Comparison of ENCODE assay signal across 1 cellular context in the genomic region with DNA sequence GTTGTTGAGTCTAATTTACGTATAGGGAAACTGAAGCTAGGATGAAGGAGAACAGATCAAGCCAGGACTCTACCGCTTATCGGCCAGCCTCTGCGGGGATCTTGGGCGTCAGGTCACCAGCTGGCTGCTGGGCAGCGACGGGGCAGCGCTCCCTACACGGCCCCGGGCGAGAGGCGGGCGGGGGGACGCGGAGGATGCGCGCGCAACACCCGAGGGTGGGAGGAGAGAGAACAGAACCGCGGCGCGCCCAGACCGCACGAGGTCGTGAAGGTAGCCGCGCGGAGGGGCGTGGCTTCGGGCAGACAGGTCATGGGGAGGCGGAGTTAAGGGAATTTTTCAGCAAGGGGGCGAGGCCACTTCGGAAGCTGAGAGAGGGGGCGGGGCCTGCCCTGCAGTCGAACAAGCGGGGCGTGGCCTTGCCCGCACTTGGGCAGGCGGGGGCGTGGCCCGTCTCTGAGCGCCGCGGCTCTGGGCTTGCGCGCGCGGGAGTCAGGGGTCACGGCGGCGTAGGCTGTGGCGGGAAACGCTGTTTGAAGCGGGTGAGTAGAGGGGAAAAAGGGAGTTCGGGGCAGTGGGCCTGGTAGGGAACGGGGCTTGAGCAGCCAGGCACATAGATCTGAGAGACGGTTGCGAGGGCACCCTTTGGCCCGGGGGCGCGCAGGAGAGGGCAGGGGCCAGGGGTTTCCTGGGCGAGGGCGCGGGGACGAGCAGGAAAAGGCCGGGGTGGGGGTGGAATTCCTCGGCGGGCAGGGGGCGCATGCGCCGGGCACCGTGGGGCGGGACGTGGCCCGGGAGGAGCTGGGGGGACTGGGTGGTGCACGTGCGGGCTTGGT.
TF ChIP-seq lines count a peak whose summit lies in the region.

A gene (plus strand): TSS at position 496 of the 833 bp plus-strand sequence. CDS start 14,505 bp downstream, outside the sequence.

TF ChIP-seq in K562, 482 proteins besides CTCF, POLR2A, EP300 and RAD21 (continued from another document and continues in another):
- TF ChIP-seq, protein P1, sequence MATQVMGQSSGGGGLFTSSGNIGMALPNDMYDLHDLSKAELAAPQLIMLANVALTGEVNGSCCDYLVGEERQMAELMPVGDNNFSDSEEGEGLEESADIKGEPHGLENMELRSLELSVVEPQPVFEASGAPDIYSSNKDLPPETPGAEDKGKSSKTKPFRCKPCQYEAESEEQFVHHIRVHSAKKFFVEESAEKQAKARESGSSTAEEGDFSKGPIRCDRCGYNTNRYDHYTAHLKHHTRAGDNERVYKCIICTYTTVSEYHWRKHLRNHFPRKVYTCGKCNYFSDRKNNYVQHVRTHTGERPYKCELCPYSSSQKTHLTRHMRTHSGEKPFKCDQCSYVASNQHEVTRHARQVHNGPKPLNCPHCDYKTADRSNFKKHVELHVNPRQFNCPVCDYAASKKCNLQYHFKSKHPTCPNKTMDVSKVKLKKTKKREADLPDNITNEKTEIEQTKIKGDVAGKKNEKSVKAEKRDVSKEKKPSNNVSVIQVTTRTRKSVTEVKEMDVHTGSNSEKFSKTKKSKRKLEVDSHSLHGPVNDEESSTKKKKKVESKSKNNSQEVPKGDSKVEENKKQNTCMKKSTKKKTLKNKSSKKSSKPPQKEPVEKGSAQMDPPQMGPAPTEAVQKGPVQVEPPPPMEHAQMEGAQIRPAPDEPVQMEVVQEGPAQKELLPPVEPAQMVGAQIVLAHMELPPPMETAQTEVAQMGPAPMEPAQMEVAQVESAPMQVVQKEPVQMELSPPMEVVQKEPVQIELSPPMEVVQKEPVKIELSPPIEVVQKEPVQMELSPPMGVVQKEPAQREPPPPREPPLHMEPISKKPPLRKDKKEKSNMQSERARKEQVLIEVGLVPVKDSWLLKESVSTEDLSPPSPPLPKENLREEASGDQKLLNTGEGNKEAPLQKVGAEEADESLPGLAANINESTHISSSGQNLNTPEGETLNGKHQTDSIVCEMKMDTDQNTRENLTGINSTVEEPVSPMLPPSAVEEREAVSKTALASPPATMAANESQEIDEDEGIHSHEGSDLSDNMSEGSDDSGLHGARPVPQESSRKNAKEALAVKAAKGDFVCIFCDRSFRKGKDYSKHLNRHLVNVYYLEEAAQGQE (CRISPR knock-in tag; IDR thresholded peaks at IDR 0.05; ENCODE audit: low read depth): peak; percentile 85
- TF ChIP-seq, protein P2, sequence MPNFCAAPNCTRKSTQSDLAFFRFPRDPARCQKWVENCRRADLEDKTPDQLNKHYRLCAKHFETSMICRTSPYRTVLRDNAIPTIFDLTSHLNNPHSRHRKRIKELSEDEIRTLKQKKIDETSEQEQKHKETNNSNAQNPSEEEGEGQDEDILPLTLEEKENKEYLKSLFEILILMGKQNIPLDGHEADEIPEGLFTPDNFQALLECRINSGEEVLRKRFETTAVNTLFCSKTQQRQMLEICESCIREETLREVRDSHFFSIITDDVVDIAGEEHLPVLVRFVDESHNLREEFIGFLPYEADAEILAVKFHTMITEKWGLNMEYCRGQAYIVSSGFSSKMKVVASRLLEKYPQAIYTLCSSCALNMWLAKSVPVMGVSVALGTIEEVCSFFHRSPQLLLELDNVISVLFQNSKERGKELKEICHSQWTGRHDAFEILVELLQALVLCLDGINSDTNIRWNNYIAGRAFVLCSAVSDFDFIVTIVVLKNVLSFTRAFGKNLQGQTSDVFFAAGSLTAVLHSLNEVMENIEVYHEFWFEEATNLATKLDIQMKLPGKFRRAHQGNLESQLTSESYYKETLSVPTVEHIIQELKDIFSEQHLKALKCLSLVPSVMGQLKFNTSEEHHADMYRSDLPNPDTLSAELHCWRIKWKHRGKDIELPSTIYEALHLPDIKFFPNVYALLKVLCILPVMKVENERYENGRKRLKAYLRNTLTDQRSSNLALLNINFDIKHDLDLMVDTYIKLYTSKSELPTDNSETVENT (CRISPR knock-in tag; IDR thresholded peaks at IDR 0.05): peak; percentile 63
- TF ChIP-seq, protein P3, sequence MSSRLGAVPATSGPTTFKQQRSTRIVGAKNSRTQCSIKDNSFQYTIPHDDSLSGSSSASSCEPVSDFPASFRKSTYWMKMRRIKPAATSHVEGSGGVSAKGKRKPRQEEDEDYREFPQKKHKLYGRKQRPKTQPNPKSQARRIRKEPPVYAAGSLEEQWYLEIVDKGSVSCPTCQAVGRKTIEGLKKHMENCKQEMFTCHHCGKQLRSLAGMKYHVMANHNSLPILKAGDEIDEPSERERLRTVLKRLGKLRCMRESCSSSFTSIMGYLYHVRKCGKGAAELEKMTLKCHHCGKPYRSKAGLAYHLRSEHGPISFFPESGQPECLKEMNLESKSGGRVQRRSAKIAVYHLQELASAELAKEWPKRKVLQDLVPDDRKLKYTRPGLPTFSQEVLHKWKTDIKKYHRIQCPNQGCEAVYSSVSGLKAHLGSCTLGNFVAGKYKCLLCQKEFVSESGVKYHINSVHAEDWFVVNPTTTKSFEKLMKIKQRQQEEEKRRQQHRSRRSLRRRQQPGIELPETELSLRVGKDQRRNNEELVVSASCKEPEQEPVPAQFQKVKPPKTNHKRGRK (tag; IDR thresholded peaks at IDR 0.05): no peak
- TF ChIP-seq, protein P4, sequence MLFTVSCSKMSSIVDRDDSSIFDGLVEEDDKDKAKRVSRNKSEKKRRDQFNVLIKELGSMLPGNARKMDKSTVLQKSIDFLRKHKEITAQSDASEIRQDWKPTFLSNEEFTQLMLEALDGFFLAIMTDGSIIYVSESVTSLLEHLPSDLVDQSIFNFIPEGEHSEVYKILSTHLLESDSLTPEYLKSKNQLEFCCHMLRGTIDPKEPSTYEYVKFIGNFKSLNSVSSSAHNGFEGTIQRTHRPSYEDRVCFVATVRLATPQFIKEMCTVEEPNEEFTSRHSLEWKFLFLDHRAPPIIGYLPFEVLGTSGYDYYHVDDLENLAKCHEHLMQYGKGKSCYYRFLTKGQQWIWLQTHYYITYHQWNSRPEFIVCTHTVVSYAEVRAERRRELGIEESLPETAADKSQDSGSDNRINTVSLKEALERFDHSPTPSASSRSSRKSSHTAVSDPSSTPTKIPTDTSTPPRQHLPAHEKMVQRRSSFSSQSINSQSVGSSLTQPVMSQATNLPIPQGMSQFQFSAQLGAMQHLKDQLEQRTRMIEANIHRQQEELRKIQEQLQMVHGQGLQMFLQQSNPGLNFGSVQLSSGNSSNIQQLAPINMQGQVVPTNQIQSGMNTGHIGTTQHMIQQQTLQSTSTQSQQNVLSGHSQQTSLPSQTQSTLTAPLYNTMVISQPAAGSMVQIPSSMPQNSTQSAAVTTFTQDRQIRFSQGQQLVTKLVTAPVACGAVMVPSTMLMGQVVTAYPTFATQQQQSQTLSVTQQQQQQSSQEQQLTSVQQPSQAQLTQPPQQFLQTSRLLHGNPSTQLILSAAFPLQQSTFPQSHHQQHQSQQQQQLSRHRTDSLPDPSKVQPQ (CRISPR knock-in tag; IDR thresholded peaks at IDR 0.05; ENCODE audit: borderline replicate concordance): no peak
- no peak for TF ChIP-seq ZNF644 (tag; IDR thresholded peaks at IDR 0.05; ENCODE audit: low read depth)
- no peak for TF ChIP-seq TAF7 (tag; IDR thresholded peaks at IDR 0.05)
- TF ChIP-seq MEF2A (IDR thresholded peaks at IDR 0.05; ENCODE audit: control insufficient read depth, low read depth, low read length): no peak
- no peak for TF ChIP-seq POU5F1 (IDR thresholded peaks at IDR 0.05; ENCODE audit: borderline replicate concordance, low read depth, low read length, partially characterized antibody)
- peak; percentile 61; the same call in 1 of the 2 replicates for TF ChIP-seq ESRRA (IDR thresholded peaks at IDR 0.05; ENCODE audit: borderline replicate concordance, low read depth)
- TF ChIP-seq, protein P5, sequence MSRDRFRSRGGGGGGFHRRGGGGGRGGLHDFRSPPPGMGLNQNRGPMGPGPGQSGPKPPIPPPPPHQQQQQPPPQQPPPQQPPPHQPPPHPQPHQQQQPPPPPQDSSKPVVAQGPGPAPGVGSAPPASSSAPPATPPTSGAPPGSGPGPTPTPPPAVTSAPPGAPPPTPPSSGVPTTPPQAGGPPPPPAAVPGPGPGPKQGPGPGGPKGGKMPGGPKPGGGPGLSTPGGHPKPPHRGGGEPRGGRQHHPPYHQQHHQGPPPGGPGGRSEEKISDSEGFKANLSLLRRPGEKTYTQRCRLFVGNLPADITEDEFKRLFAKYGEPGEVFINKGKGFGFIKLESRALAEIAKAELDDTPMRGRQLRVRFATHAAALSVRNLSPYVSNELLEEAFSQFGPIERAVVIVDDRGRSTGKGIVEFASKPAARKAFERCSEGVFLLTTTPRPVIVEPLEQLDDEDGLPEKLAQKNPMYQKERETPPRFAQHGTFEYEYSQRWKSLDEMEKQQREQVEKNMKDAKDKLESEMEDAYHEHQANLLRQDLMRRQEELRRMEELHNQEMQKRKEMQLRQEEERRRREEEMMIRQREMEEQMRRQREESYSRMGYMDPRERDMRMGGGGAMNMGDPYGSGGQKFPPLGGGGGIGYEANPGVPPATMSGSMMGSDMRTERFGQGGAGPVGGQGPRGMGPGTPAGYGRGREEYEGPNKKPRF (IDR thresholded peaks at IDR 0.05; ENCODE audit: low read depth, low read length): no peak
- no peak for TF ChIP-seq GTF2E2 (tag; IDR thresholded peaks at IDR 0.05)
- TF ChIP-seq JUND (IDR thresholded peaks at IDR 0.05; ENCODE audit: borderline replicate concordance, low read depth, low read length): no peak; the same call in 1 of the 2 replicates
- no peak for TF ChIP-seq JUND (tag; IDR thresholded peaks at IDR 0.05; ENCODE audit: borderline replicate concordance, low read depth, low read length)
- TF ChIP-seq DACH1 (IDR thresholded peaks at IDR 0.05; ENCODE audit: partially characterized antibody): no peak
- peak; percentile 31; the same call in 1 of the 2 replicates for TF ChIP-seq TCF7 (IDR thresholded peaks at IDR 0.05; ENCODE audit: borderline replicate concordance)
- peak; percentile 28; the same call in 1 of the 2 replicates for TF ChIP-seq ZBTB1 (CRISPR knock-in tag; IDR thresholded peaks at IDR 0.05; ENCODE audit: borderline replicate concordance, low read depth)
- peak; percentile 81 for TF ChIP-seq FIP1L1 (IDR thresholded peaks at IDR 0.05; ENCODE audit: low read depth, low read length, poor library complexity, severe bottlenecking)
- TF ChIP-seq ZNF133 (CRISPR knock-in tag; IDR thresholded peaks at IDR 0.05): no peak
- no peak for TF ChIP-seq GTF2F1 (IDR thresholded peaks at IDR 0.05; ENCODE audit: low read depth, low read length)
- no peak for TF ChIP-seq NFXL1 (CRISPR knock-in tag; IDR thresholded peaks at IDR 0.05)
- no peak for TF ChIP-seq PRPF4 (IDR thresholded peaks at IDR 0.05; ENCODE audit: insufficient read depth, low read depth, low read length, poor library complexity, severe bottlenecking)
- TF ChIP-seq ZNF766 (CRISPR knock-in tag; conservative IDR thresholded peaks at IDR 0.05): no peak
- TF ChIP-seq, protein P6, sequence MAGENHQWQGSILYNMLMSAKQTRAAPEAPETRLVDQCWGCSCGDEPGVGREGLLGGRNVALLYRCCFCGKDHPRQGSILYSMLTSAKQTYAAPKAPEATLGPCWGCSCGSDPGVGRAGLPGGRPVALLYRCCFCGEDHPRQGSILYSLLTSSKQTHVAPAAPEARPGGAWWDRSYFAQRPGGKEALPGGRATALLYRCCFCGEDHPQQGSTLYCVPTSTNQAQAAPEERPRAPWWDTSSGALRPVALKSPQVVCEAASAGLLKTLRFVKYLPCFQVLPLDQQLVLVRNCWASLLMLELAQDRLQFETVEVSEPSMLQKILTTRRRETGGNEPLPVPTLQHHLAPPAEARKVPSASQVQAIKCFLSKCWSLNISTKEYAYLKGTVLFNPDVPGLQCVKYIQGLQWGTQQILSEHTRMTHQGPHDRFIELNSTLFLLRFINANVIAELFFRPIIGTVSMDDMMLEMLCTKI (IDR thresholded peaks at IDR 0.05; ENCODE audit: partially characterized antibody): no peak
- TF ChIP-seq, protein P7, sequence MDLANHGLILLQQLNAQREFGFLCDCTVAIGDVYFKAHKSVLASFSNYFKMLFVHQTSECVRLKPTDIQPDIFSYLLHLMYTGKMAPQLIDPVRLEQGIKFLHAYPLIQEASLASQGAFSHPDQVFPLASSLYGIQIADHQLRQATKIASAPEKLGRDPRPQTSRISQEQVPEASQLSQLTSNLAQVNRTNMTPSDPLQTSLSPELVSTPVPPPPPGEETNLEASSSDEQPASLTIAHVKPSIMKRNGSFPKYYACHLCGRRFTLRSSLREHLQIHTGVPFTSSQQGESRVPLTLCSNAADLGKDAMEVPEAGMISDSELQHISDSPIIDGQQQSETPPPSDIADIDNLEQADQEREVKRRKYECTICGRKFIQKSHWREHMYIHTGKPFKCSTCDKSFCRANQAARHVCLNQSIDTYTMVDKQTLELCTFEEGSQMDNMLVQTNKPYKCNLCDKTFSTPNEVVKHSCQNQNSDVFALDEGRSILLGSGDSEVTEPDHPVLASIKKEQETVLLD (IDR thresholded peaks at IDR 0.05): peak; percentile 88
- peak; percentile 94 for TF ChIP-seq CXXC5 (CRISPR knock-in tag; IDR thresholded peaks at IDR 0.05)
- TF ChIP-seq ETV6 (IDR thresholded peaks at IDR 0.05; ENCODE audit: borderline replicate concordance in 1 of 2, low read depth in 2 of 2, low read length in 1 of 2): no peak
- no peak for TF ChIP-seq ETV6 (CRISPR knock-in tag; IDR thresholded peaks at IDR 0.05; ENCODE audit: borderline replicate concordance)
- TF ChIP-seq, protein P8, sequence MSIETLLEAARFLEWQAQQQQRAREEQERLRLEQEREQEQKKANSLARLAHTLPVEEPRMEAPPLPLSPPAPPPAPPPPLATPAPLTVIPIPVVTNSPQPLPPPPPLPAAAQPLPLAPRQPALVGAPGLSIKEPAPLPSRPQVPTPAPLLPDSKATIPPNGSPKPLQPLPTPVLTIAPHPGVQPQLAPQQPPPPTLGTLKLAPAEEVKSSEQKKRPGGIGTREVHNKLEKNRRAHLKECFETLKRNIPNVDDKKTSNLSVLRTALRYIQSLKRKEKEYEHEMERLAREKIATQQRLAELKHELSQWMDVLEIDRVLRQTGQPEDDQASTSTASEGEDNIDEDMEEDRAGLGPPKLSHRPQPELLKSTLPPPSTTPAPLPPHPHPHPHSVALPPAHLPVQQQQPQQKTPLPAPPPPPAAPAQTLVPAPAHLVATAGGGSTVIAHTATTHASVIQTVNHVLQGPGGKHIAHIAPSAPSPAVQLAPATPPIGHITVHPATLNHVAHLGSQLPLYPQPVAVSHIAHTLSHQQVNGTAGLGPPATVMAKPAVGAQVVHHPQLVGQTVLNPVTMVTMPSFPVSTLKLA (conservative IDR thresholded peaks at IDR 0.05): peak; percentile 85 to 89; a peak in 3 of 4 replicates
- TF ChIP-seq HMG20B (CRISPR knock-in tag; IDR thresholded peaks at IDR 0.05): no peak
- TF ChIP-seq ELF4 (CRISPR knock-in tag; IDR thresholded peaks at IDR 0.05): peak; percentile 90
- TF ChIP-seq SP1 (CRISPR knock-in tag; IDR thresholded peaks at IDR 0.05): peak; percentile 92
- TF ChIP-seq PHF21A (IDR thresholded peaks at IDR 0.05; ENCODE audit: borderline replicate concordance, low read depth): no peak
- TF ChIP-seq, protein P9, sequence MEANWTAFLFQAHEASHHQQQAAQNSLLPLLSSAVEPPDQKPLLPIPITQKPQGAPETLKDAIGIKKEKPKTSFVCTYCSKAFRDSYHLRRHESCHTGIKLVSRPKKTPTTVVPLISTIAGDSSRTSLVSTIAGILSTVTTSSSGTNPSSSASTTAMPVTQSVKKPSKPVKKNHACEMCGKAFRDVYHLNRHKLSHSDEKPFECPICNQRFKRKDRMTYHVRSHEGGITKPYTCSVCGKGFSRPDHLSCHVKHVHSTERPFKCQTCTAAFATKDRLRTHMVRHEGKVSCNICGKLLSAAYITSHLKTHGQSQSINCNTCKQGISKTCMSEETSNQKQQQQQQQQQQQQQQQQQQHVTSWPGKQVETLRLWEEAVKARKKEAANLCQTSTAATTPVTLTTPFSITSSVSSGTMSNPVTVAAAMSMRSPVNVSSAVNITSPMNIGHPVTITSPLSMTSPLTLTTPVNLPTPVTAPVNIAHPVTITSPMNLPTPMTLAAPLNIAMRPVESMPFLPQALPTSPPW (CRISPR knock-in tag; IDR thresholded peaks at IDR 0.05): peak; percentile 87
- TF ChIP-seq RBM15 (IDR thresholded peaks at IDR 0.05; ENCODE audit: insufficient read depth, low read length): no peak
- no peak for TF ChIP-seq U2AF1 (optimal IDR thresholded peaks at IDR 0.05; ENCODE audit: low read depth, low read length)
- peak; percentile 88 for TF ChIP-seq ERF (CRISPR knock-in tag; IDR thresholded peaks at IDR 0.05)
